ENCODE assay signal across 20 cellular contexts in the genomic region with DNA sequence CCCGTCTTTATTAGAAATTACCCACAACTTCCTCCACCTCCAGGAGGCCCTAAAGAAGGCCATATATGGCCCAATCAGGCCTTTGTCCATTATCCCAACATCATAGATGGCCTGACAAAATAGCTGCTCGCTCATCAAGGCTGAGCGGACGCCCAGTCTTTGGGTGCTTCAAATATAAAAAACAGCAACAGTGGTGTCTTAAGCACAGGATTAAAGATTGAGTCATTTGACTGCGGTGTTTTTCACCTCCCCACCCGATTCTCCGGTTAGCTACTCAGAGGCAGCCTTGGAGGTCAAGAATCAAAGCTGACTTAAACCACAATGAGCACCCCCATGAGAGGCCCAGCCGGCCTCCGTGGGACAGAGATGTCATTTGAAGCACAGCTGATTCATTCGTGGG. TPM values are rescaled to one million over a fixed set of nuclear protein-coding genes. Genes with fewer than 3 reads are reported as not detected.
DNase-seq lines count a peak whose midpoint lies in the region; ATAC-seq and TF ChIP-seq lines count a peak whose summit lies in the region.
"Had no signal": no experiment of that assay in that cellular context is flagged by ENCODE, and none has a peak within 500 bp of the region (broad histone marks: within the 10 kb centered on the region; RNA-seq: fewer than 3 reads in every experiment).

No MANE protein-coding gene starts in this region.

- no peak for ATAC-seq in stimulated activated naive CD8-positive, alpha-beta T cell treated with anti-CD3 and anti-CD28 coated beads, Interleukin-15, amount 100 ng/mL, for 72 hours
- ATAC-seq in HG03432 (IDR thresholded peaks at IDR 0.05; ENCODE audit: unreplicated experiment) (no peak), HG03039 (IDR thresholded peaks at IDR 0.05; ENCODE audit: unreplicated experiment) (no peak), HG03095 (IDR thresholded peaks at IDR 0.05; ENCODE audit: unreplicated experiment) (no peak)
- ATAC-seq: GM23338, HCT116 had no signal

- DNase-seq in amniotic epithelial cell (ENCODE audit: low read depth) (peak; percentile 81), endodermal cell (no peak), retinal pigment epithelial cell (ENCODE audit: low read depth) (peak; percentile 67)
- DNase-seq in stimulated activated naive CD8-positive, alpha-beta T cell treated with anti-CD3 and anti-CD28 coated beads, Interleukin-15, amount 100 ng/mL, for 72 hours, result no peak
- DNase-seq: AML-193; Caco-2; CD4-positive, alpha-beta T cell; DMS153; DMS79; GDM1; H7; HFFc6 had no signal

- no peaks in the 10 kb centered on the region for H3K9me3 Mint-ChIP-seq in endodermal cell
- H3K9me3 Mint-ChIP-seq in stimulated activated naive CD8-positive, alpha-beta T cell treated with anti-CD3 and anti-CD28 coated beads, Interleukin-15, amount 100 ng/mL, for 72 hours, result no peaks in the 10 kb centered on the region
- H3K9me3 Mint-ChIP-seq: CD4-positive, alpha-beta T cell; GM23338; HFFc6 had no signal

- H3K9me3 ChIP-seq in endodermal cell (ENCODE audit: control insufficient read depth, low read length), result no peaks in the 10 kb centered on the region
- H3K9me3 ChIP-seq: A549, Caco-2 had no signal

- peaks cover under 1% of the 10 kb centered on the region for H3K36me3 Mint-ChIP-seq in endodermal cell (ENCODE audit: low read depth)

- H3K27ac Mint-ChIP-seq in endodermal cell, result no peak overlapping the region
- no peak overlapping the region for H3K27ac Mint-ChIP-seq in stimulated activated naive CD8-positive, alpha-beta T cell treated with anti-CD3 and anti-CD28 coated beads, Interleukin-15, amount 100 ng/mL, for 72 hours
- H3K27ac Mint-ChIP-seq: CD4-positive, alpha-beta T cell; GM23338; HFFc6 had no signal

- H3K4me3 ChIP-seq in endodermal cell (ENCODE audit: low read length) (no peak overlapping the region), retinal pigment epithelial cell (ENCODE audit: low read length) (no peak overlapping the region)
- H3K4me3 ChIP-seq: A549, GM23338 had no signal

- H3K27me3 Mint-ChIP-seq in endodermal cell (ENCODE audit: insufficient read depth), result no peaks in the 10 kb centered on the region
- peaks cover 27% of the 10 kb centered on the region for H3K27me3 Mint-ChIP-seq in stimulated activated naive CD8-positive, alpha-beta T cell treated with anti-CD3 and anti-CD28 coated beads, Interleukin-15, amount 100 ng/mL, for 72 hours

- peak overlapping the region; percentile 49 for H3K27ac ChIP-seq in endodermal cell (ENCODE audit: low read depth, low read length)
- H3K27ac ChIP-seq: A549, C4-2B had no signal

- TF ChIP-seq CTCF in endodermal cell (conservative IDR thresholded peaks at IDR 0.05), result no peak
- TF ChIP-seq CTCF in retinal pigment epithelial cell (conservative IDR thresholded peaks at IDR 0.05; ENCODE audit: low read depth, low read length), result no peak

- H3K9ac ChIP-seq in endodermal cell (ENCODE audit: extremely low read depth, low read length, poor library complexity, severe bottlenecking), result no peak overlapping the region

- peaks cover 4% of the 10 kb centered on the region for H3K36me3 ChIP-seq in endodermal cell (ENCODE audit: control insufficient read depth, insufficient read depth, low read length)

- H3K4me1 ChIP-seq in endodermal cell (ENCODE audit: control insufficient read depth, insufficient read depth, low read length), result no peaks in the 10 kb centered on the region
- H3K4me1 ChIP-seq: A549, Caco-2 had no signal

- 83 to 84% methylated on average over 8 to 10 of the region's 10 CpGs for WGBS in endodermal cell (ENCODE audit: insufficient coverage in 1 of 2, insufficient read length in 1 of 2), 2 experiments

- H3K4me1 Mint-ChIP-seq in endodermal cell, result peaks cover 11% of the 10 kb centered on the region
- H3K4me1 Mint-ChIP-seq in stimulated activated naive CD8-positive, alpha-beta T cell treated with anti-CD3 and anti-CD28 coated beads, Interleukin-15, amount 100 ng/mL, for 72 hours, result no peaks in the 10 kb centered on the region

- H3K27me3 ChIP-seq in endodermal cell (ENCODE audit: control insufficient read depth, insufficient read depth, low read length, poor library complexity, severe bottlenecking), result no peaks in the 10 kb centered on the region

- H3K4me3 Mint-ChIP-seq in endodermal cell, result no peak overlapping the region
- H3K4me3 Mint-ChIP-seq in stimulated activated naive CD8-positive, alpha-beta T cell treated with anti-CD3 and anti-CD28 coated beads, Interleukin-15, amount 100 ng/mL, for 72 hours, result no peak overlapping the region
- H3K4me3 Mint-ChIP-seq: CD4-positive, alpha-beta T cell; GM23338; HFFc6 had no signal

RNA-seq across cellular contexts. Expression of gene S1PR3, which starts 18.8 kb away (rescaled TPM):
- 10 to 100 TPM; 53.6 to 95.2 TPM for total RNA-seq in endodermal cell
- 21.5 TPM for polyA plus RNA-seq in endodermal cell (2013, experiment 1 of 2)
- 27.6 TPM for polyA plus RNA-seq in endodermal cell (2013, experiment 2 of 2)
- total RNA-seq: HT-29 had no signal

Comparison
In these comparisons a context has a peak if more than half of its experiments do, and no peak if none do; other contexts are left out.
1. DNase-seq: peak in amniotic epithelial cell (single experiment) and retinal pigment epithelial cell (single experiment); none in endodermal cell (single experiment) and stimulated activated naive CD8-positive, alpha-beta T cell treated with anti-CD3 and anti-CD28 coated beads, Interleukin-15, amount 100 ng/mL, for 72 hours (0 of 2).